25 cellular contexts compared by ENCODE assay signal in genomic region chr6:101018157-101018556, GRCh38.
"Had no signal": no experiment of that assay in that cellular context is flagged by ENCODE, and none has a peak within 500 bp of the region (broad histone marks: within the 10 kb centered on the region; RNA-seq: fewer than 3 reads in every experiment).

No MANE protein-coding gene starts in this region.

- H3K36me3 Mint-ChIP-seq: mesothelial cell of epicardium; naive B cell; naive thymus-derived CD8-positive, alpha-beta T cell had no signal

- H3K9me3 Mint-ChIP-seq: mesothelial cell of epicardium; naive thymus-derived CD8-positive, alpha-beta T cell had no signal

- H3K27ac ChIP-seq: colonic mucosa, dorsolateral prefrontal cortex, esophagus muscularis mucosa, foreskin keratinocyte, gastroesophageal sphincter, heart left ventricle, hepatocyte, left ventricle myocardium inferior, lower lobe of right lung had no signal

- H3K27me3 ChIP-seq: colonic mucosa, dorsolateral prefrontal cortex, esophagus muscularis mucosa, foreskin keratinocyte, gastroesophageal sphincter, heart left ventricle, hepatocyte had no signal

- H3K4me3 ChIP-seq: colonic mucosa, dorsolateral prefrontal cortex, esophagus muscularis mucosa, gastroesophageal sphincter, heart left ventricle, hepatocyte, left ventricle myocardium inferior, lower lobe of right lung, mucosa of descending colon had no signal

- H3K36me3 ChIP-seq: colonic mucosa, esophagus muscularis mucosa, gastroesophageal sphincter, heart left ventricle, left ventricle myocardium inferior, lower lobe of right lung had no signal

- ATAC-seq: foreskin keratinocyte; gastroesophageal sphincter; heart left ventricle; left colon; left lobe of liver; lower lobe of right lung; mucosa of descending colon; naive thymus-derived CD8-positive, alpha-beta T cell had no signal

- H3K4me2 ChIP-seq: hepatocyte had no signal

- H3K4me1 Mint-ChIP-seq: immature natural killer cell, mesothelial cell of epicardium, naive B cell had no signal

- H3K79me2 ChIP-seq: hepatocyte had no signal

- H3K9me3 ChIP-seq: colonic mucosa, esophagus muscularis mucosa, gastroesophageal sphincter, heart left ventricle, left ventricle myocardium inferior, lower lobe of right lung, mucosa of descending colon had no signal

- DNase-seq: colonic mucosa; cortex of kidney; dermis blood vessel endothelial cell; dorsolateral prefrontal cortex; effector CD4-positive, alpha-beta T cell; effector memory CD4-positive, alpha-beta T cell; foreskin keratinocyte; heart left ventricle; hypothalamus; immature natural killer cell; islet precursor cell; kidney; kidney glomerular epithelial cell; left colon; left ventricle myocardium inferior; lower lobe of right lung; mesenchymal stem cell; mucosa of descending colon; naive B cell; naive thymus-derived CD8-positive, alpha-beta T cell had no signal

- H2AFZ ChIP-seq: hepatocyte had no signal

- H3K27ac Mint-ChIP-seq: immature natural killer cell; mesothelial cell of epicardium; naive B cell; naive thymus-derived CD8-positive, alpha-beta T cell had no signal

- H3K4me1 ChIP-seq: colonic mucosa, esophagus muscularis mucosa, foreskin keratinocyte, gastroesophageal sphincter, heart left ventricle, left ventricle myocardium inferior, lower lobe of right lung had no signal

- H3K4me3 Mint-ChIP-seq: immature natural killer cell; mesothelial cell of epicardium; naive B cell; naive thymus-derived CD8-positive, alpha-beta T cell had no signal
